Comparison of ENCODE assay signal across 16 cellular contexts in the genomic region with DNA sequence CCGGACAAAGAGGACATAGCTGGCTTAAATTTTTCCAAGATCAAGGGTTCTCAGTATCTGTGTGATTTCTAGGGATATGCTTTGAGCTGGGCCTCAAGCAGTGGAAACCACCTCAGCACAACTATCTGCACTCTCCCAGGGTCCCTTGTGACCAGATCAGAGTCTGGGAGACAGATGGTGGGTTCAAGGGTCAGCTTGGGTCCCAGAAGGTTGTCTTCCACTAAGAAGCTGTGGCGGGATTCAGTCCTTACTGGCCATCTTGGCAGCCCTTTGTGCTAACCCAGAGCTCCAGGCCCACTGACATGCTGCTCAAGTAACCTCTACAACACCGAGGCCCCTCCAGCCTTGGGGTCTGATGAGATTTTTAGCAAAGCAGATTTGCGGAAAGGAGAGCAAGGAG. TPM values are rescaled to one million over a fixed set of nuclear protein-coding genes. Genes with fewer than 3 reads are reported as not detected.
A peak's percentile ranks its signal among the peaks of the same experiment; 100 is the strongest.
DNase-seq lines count a peak whose midpoint lies in the region; TF ChIP-seq lines count a peak whose summit lies in the region.
"Had no signal": no experiment of that assay in that cellular context is flagged by ENCODE, and none has a peak within 500 bp of the region (broad histone marks: within the 10 kb centered on the region; RNA-seq: fewer than 3 reads in every experiment).

No MANE protein-coding gene starts in this region.

- H3K27me3 Mint-ChIP-seq in brain (peaks cover 6% of the 10 kb centered on the region), neural crest cell (ENCODE audit: low read depth) (peaks cover 26% of the 10 kb centered on the region)

- TF ChIP-seq CTCF in brain (conservative IDR thresholded peaks at IDR 0.05) (no peak), neural crest cell (conservative IDR thresholded peaks at IDR 0.05) (no peak)

- H3K4me1 Mint-ChIP-seq in brain (peaks cover 64% of the 10 kb centered on the region), neural crest cell (peaks cover 13% of the 10 kb centered on the region)

- DNase-seq in NCI-H82 treated with DMSO at 0.1 percent for 48 hours (lab: John Stamatoyannopoulos, UW; ENCODE audit: unreplicated experiment): peak; percentile 47
- DNase-seq in neural crest cell (ENCODE audit: low read depth, low spot score): no peak
- no peak for DNase-seq in effector CD4-positive, alpha-beta T cell
- no peak for DNase-seq in DMS53 (lab: John Stamatoyannopoulos, UW)
- DNase-seq in central memory CD4-positive, alpha-beta T cell: no peak
- no peak for DNase-seq in NCI-H2081 treated with DMSO at 0.1 percent for 48 hours (lab: John Stamatoyannopoulos, UW)
- DNase-seq: CD4-positive, alpha-beta memory T cell; KG1; NCI-H1092; NCI-H146; NCI-H2029; NCI-H226; NCI-H510A treated with DMSO at 0.1 percent for 48 hours; OCI-M1; SJCRH30 had no signal

- H3K9me3 Mint-ChIP-seq in brain (peaks cover 0 to under 1% (median 0%) of the 10 kb centered on the region in 5 experiments), neural crest cell (no peaks in the 10 kb centered on the region)
- H3K9me3 Mint-ChIP-seq: CD4-positive, alpha-beta memory T cell had no signal

- H3K27ac Mint-ChIP-seq in brain (peak overlapping the region; percentile 74 to 93 (median 89)), neural crest cell (ENCODE audit: unreplicated experiment) (no peak overlapping the region)
- H3K27ac Mint-ChIP-seq: CD4-positive, alpha-beta memory T cell had no signal

- H3K4me3 Mint-ChIP-seq in brain (peak overlapping the region; percentile 78 to 90 (median 84)), neural crest cell (peak overlapping the region; percentile 76)

- H3K36me3 Mint-ChIP-seq in brain (no peaks in the 10 kb centered on the region), neural crest cell (ENCODE audit: low read depth) (no peaks in the 10 kb centered on the region)
- H3K36me3 Mint-ChIP-seq: CD4-positive, alpha-beta memory T cell had no signal

RNA-seq across cellular contexts. Expression of a gene that starts 2.7 kb away (rescaled TPM):
- 25.6 TPM for polyA plus RNA-seq in brain (ENCODE audit: insufficient read depth, low read depth, low replicate concordance)
- 9.5 and 9.6 TPM in 2 replicates for total RNA-seq in neural crest cell
- total RNA-seq: CD4-positive, alpha-beta memory T cell; SJCRH30 had no signal
- polyA plus RNA-seq: CD4-positive, alpha-beta memory T cell had no signal
